In the genomic region with DNA sequence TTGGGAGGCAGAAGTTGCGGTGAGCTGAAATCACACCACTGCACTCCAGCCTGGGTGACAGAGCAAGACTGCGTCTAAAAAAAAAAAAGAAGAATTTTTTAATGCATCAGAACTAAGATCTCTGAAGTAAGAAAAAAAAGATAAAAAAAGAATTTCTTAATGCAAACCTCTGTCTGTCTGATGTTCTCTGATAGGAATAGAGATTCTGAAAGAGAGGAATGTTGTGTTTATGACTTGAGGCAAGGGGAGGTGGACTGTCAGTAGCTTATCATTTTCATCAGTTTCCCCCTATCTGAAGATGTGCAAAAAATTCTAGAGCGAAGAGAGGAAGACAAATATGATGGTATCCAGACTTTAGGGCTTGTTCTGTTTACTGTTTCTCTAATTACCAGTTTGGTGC, we compare ENCODE assay signal across 32 cellular contexts.
"Had no signal": no experiment of that assay in that cellular context is flagged by ENCODE, and none has a peak within 500 bp of the region (broad histone marks: within the 10 kb centered on the region; RNA-seq: fewer than 3 reads in every experiment).

No MANE protein-coding gene starts in this region.

- H3K4me1 ChIP-seq: adrenal gland, ascending aorta, breast epithelium had no signal

- H3K9me3 ChIP-seq: adrenal gland, ascending aorta, body of pancreas, breast epithelium had no signal

- DNase-seq: activated effector memory CD4-positive, alpha-beta T cell treated with anti-CD3 and anti-CD28 coated beads, Interleukin-2, amount 50 U/mL, for 16 hours; activated effector memory CD4-positive, alpha-beta T cell treated with Interleukin-2 at 50 U/mL for 16 hours; activated gamma-delta T cell; activated gamma-delta T cell treated with Interleukin-2 at 50 U/mL for 16 hours; activated naive CD4-positive, alpha-beta T cell; activated naive CD4-positive, alpha-beta T cell treated with anti-CD3 and anti-CD28 coated beads for 36 hours; activated naive CD4-positive, alpha-beta T cell treated with anti-CD3 and anti-CD28 coated beads, Interleukin-2, amount 10 ng/mL, durations not matched to agents 7 days and 5 days; activated naive CD4-positive, alpha-beta T cell treated with anti-CD3 and anti-CD28 coated beads, Interleukin-2, amount 50 U/mL, for 16 hours; activated naive CD4-positive, alpha-beta T cell treated with Interleukin-2 at 50 U/mL for 16 hours; activated naive CD8-positive, alpha-beta T cell treated with anti-CD3 and anti-CD28 coated beads for 36 hours; activated naive CD8-positive, alpha-beta T cell treated with anti-CD3 and anti-CD28 coated beads, Interleukin-2, amount 10 ng/mL, durations not matched to agents 7 days and 5 days; activated naive CD8-positive, alpha-beta T cell treated with anti-CD3 and anti-CD28 coated beads, Interleukin-2, amount 50 U/mL, for 24 hours; activated T-cell treated with anti-CD3 and anti-CD28 coated beads, Interleukin-2, amount 50 U/mL, for 1 hour; activated T-cell treated with anti-CD3 and anti-CD28 coated beads, Interleukin-2, amount 50 U/mL, for 24 hours; activated T-cell treated with anti-CD3 and anti-CD28 coated beads, Interleukin-2, amount 50 U/mL, for 4 hours; activated T-cell treated with anti-CD3 and anti-CD28 coated beads, Interleukin-2, amount 50 U/mL, for 48 hours; activated T-cell treated with anti-CD3 and anti-CD28 coated beads, Interleukin-2, amount 50 U/mL, for 72 hours; adrenal gland; amniotic stem cell; amygdala; anterior cingulate cortex; aorta; body of pancreas; brain microvascular endothelial cell; caudate nucleus; central memory CD4-positive, alpha-beta T cell; cerebellar nuclear complex had no signal

- ATAC-seq: activated naive CD4-positive, alpha-beta T cell treated with anti-CD3 and anti-CD28 coated beads, Interleukin-2, amount 50 U/mL, for 72 hours; activated naive CD8-positive, alpha-beta T cell treated with anti-CD3 and anti-CD28 coated beads, Interleukin-2, amount 50 U/mL, for 24 hours; activated T-cell treated with anti-CD3 and anti-CD28 coated beads, Interleukin-2, amount 50 U/mL, for 4 hours; activated T-cell treated with anti-CD3 and anti-CD28 coated beads, Interleukin-2, amount 50 U/mL, for 72 hours; activated T-helper 17 cell treated with anti-CD3 and anti-CD28 coated beads, Interleukin-2, amount 50 U/mL, for 72 hours; body of pancreas had no signal

- H3K4me3 ChIP-seq: adrenal gland, ascending aorta, body of pancreas, breast epithelium, cardiac muscle cell had no signal

- H3K36me3 ChIP-seq: adrenal gland, ascending aorta, brain microvascular endothelial cell, breast epithelium, cardiac muscle cell had no signal

- H3K27ac ChIP-seq: adrenal gland, ascending aorta, body of pancreas, brain microvascular endothelial cell, breast epithelium, cardiac muscle cell had no signal

- H3K27me3 ChIP-seq: adrenal gland, ascending aorta, brain microvascular endothelial cell, cardiac muscle cell had no signal
